In the genomic region with DNA sequence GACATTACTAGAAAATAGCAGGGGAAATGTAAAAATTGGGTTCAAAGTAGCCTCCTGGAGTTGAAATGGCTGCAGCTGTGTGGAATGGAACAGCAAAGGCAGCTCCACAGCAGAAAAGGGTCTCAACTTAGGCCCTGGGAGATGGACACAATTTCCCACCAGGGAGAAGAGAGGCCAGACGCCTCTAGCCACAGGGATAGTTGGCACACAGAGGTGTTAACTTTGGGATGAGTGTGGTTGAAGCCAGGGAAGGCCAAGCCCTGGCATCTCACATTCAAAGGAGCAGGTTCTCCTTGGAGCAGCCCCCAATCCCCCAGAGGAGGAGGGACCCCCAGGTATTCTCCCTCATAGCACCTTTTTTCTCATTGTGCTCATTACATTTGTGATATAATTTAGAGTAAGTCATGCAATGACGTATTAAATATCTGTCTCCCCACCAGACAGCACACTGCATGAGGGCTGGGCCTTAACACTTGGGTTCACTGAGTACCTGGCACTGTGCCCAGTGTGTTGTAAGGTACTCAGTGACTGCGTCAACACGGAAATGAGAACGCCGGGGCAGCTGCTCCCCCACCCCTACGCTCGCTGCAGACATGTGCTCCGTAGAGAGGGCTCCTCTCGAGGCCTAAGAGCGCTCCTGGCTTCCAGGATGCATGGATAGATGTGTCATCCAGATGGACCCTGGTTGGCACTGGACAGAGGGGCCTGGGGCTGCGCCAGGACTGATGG, we compare ENCODE assay signal across 8 cellular contexts.
A peak's percentile ranks its signal among the peaks of the same experiment; 100 is the strongest.
DNase-seq lines count a peak whose midpoint lies in the region; ATAC-seq, FAIRE-seq and TF ChIP-seq lines count a peak whose summit lies in the region.

No MANE protein-coding gene starts in this region.

- H3K27me3 ChIP-seq in gastroesophageal sphincter (no peaks in the 10 kb centered on the region), small intestine (ENCODE audit: control insufficient read depth in 2 of 2, insufficient read depth in 2 of 2, low read length in 2 of 2) (no peaks in the 10 kb centered on the region)

- H3K4me1 ChIP-seq in gastroesophageal sphincter (peaks cover 0 to 50% (median 14%) of the 10 kb centered on the region in 3 donors), small intestine (ENCODE audit: control insufficient read depth in 2 of 2, insufficient read depth in 1 of 2, low read depth in 1 of 2, low read length in 1 of 2) (peaks cover 0 to 34% of the 10 kb centered on the region in 2 donors)

- no peak for TF ChIP-seq POLR2A in gastroesophageal sphincter (IDR thresholded peaks at IDR 0.05)
- no peak for TF ChIP-seq POLR2A in GM12892 (IDR thresholded peaks at IDR 0.05; ENCODE audit: low read depth, low read length)

- FAIRE-seq in small intestine (lab: Jason Lieb, UNC) (no peak), GM12892 (lab: Jason Lieb, UNC) (no peak)

- H3K4me3 ChIP-seq in gastroesophageal sphincter: no peak overlapping the region
- no peak overlapping the region for H3K4me3 ChIP-seq in small intestine (ENCODE audit: low read depth in 1 of 2, low read length in 2 of 2)

- TF ChIP-seq CTCF in gastroesophageal sphincter (IDR thresholded peaks at IDR 0.05): no peak
- TF ChIP-seq CTCF in GM10266 (IDR thresholded peaks at IDR 0.05; ENCODE audit: control insufficient read depth, insufficient read depth, low read depth, missing control alignments): no peak

- WGBS in gastroesophageal sphincter (ENCODE audit: low coverage in 1 of 2), 2 donors: 83 to 97% methylated on average over 1 to 6 of the region's 12 CpGs
- 31 to 60% (median 52%) methylated on average over 12 of the region's 12 CpGs for WGBS in small intestine, 3 donors

- H3K9me3 ChIP-seq in gastroesophageal sphincter (no peaks in the 10 kb centered on the region), small intestine (ENCODE audit: control insufficient read depth, low read depth) (no peaks in the 10 kb centered on the region)

- ATAC-seq in gastroesophageal sphincter (peak; percentile 77), HG02885 (IDR thresholded peaks at IDR 0.05; ENCODE audit: poor library complexity, unreplicated experiment) (no peak)

- no peaks in the 10 kb centered on the region for H3K36me3 ChIP-seq in gastroesophageal sphincter
- H3K36me3 ChIP-seq in small intestine (ENCODE audit: control insufficient read depth in 2 of 2, insufficient read depth in 2 of 2, low read length in 2 of 2): no peaks in the 10 kb centered on the region

- H3K27ac ChIP-seq in gastroesophageal sphincter (peak overlapping the region in 3 of 4 donors; percentile 54 to 72 (median 57)), small intestine (ENCODE audit: low read depth in 1 of 2, low read length in 1 of 2) (peak overlapping the region in 1 of 2 donors; percentile 69)

- TF ChIP-seq EP300 in gastroesophageal sphincter (IDR thresholded peaks at IDR 0.05): no peak

- DNase-seq in LHCN-M2 (ENCODE audit: low read depth): peak; percentile 65
- peak; percentile 99 for DNase-seq in small intestine
- no peak for DNase-seq in GM10266 (ENCODE audit: extremely low spot score)
- no peak for DNase-seq in GM12892 (ENCODE audit: insufficient read length)
- DNase-seq in NK-92 (lab: John Stamatoyannopoulos, UW; ENCODE audit: unreplicated experiment): no peak

TF ChIP-seq in PFSK-1, 5 proteins besides CTCF, POLR2A, EP300 and RAD21:
- TF ChIP-seq SIN3A (IDR thresholded peaks at IDR 0.05; ENCODE audit: borderline replicate concordance, insufficient read depth, low read length) (no peak), FOXP2 (optimal IDR thresholded peaks at IDR 0.05; ENCODE audit: borderline replicate concordance, extremely low read depth, extremely low read length, insufficient read depth) (peak; percentile 70), REST (IDR thresholded peaks at IDR 0.05; ENCODE audit: insufficient read depth in 1 of 2, low read depth in 2 of 2, low read length in 2 of 2) (no peak)

Comparison
In these comparisons a context has a peak if more than half of its experiments do, and no peak if none do; other contexts are left out.
1. DNase-seq: peak in LHCN-M2 (single experiment) and small intestine (single experiment); none in GM10266 (single experiment), GM12892 (single experiment) and NK-92 (single experiment).